In the genomic region with DNA sequence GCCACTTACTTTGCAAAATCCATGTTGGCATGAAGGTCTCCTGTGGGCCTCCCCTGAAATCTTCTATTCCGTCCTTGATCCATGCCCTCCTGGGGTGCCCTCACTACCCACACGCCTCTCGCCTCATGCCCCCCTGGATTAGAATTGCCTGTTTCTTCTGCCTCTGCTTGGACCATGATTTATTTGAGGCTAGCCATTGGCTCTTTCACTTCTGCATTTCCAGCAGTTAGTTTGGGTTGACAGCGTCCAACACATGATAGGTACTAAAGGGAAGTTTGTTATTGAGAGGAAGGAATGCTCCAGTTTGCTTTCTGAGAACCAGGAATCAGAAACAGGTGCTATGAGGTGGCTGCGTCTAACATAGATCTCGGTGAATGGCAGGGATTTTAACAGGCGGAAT, we compare ENCODE assay signal across 19 cellular contexts. TPM values are rescaled to one million over a fixed set of nuclear protein-coding genes. Genes with fewer than 3 reads are reported as not detected.
"Had no signal": no experiment of that assay in that cellular context is flagged by ENCODE, and none has a peak within 500 bp of the region (broad histone marks: within the 10 kb centered on the region; RNA-seq: fewer than 3 reads in every experiment).

No MANE protein-coding gene starts in this region.

- H3K27ac ChIP-seq: hepatocyte, neutrophil, parathyroid adenoma, testis, upper lobe of right lung had no signal

- H3K36me3 ChIP-seq: neutrophil, upper lobe of right lung had no signal

- H3K4me3 ChIP-seq: hepatocyte, smooth muscle cell, testis, upper lobe of right lung had no signal

- H3K4me2 ChIP-seq: hepatocyte, smooth muscle cell had no signal

- H3K4me1 ChIP-seq: testis had no signal

- DNase-seq: activated B cell treated with CpG ODN at 0.5 μM for 24 hours; activated CD4-positive, alpha-beta memory T cell treated with anti-CD3 and anti-CD28 coated beads for 36 hours; activated CD4-positive, alpha-beta T cell treated with anti-CD3 and anti-CD28 coated beads for 4 hours; activated CD8-positive, alpha-beta memory T cell treated with anti-CD3 and anti-CD28 coated beads, Interleukin-2, amount 10 ng/mL, durations not matched to agents 7 days and 5 days; effector CD8-positive, alpha-beta T cell; left cardiac atrium; stimulated activated CD4-positive, alpha-beta T cell treated with anti-CD3 and anti-CD28 coated beads, Interleukin-4, amount 100 ng/mL, for 1 hour; testis; upper lobe of right lung had no signal

- H3K79me2 ChIP-seq: hepatocyte, parathyroid adenoma had no signal

- H2AFZ ChIP-seq: hepatocyte, parathyroid adenoma had no signal

- ATAC-seq: activated CD8-positive, alpha-beta memory T cell treated with anti-CD3 and anti-CD28 coated beads, Interleukin-2, amount 10 ng/mL, durations not matched to agents 7 days and 5 days; esophagus mucosa; left cardiac atrium; natural killer cell treated with Interleukin-12 subunit alpha and Interleukin-12 subunit beta and Interleukin-15 and Interleukin-18, amount 100 ng/mL, for 72 hours; sciatic nerve; upper lobe of right lung had no signal

- H3K9me3 ChIP-seq: neutrophil, testis, upper lobe of right lung had no signal

- H3K27me3 ChIP-seq: hepatocyte, testis, upper lobe of right lung had no signal

- H3K9ac ChIP-seq: parathyroid adenoma had no signal

RNA-seq across cellular contexts. Expression of gene TPTE2, which starts 30.5 kb away (rescaled TPM):
- total RNA-seq: activated B cell treated with CpG ODN at 0.5 μM for 24 hours; activated CD8-positive, alpha-beta memory T cell treated with anti-CD3 and anti-CD28 coated beads, Interleukin-2, amount 10 ng/mL, durations not matched to agents 7 days and 5 days; bronchial epithelial cell; cerebellum; esophagus mucosa; hepatocyte; left cardiac atrium; lower leg skin; sciatic nerve; smooth muscle cell; upper lobe of right lung had no signal
